In genomic region chr7:7681191-7681935, GRCh38 we compare ENCODE assay signal across 8 cellular contexts. TPM values are rescaled to one million over a fixed set of nuclear protein-coding genes. Genes with fewer than 3 reads are reported as not detected.
A peak's percentile ranks its signal among the peaks of the same experiment; 100 is the strongest.
DNase-seq lines count a peak whose midpoint lies in the region; ATAC-seq, FAIRE-seq and TF ChIP-seq lines count a peak whose summit lies in the region.

No MANE protein-coding gene starts in this region.

- no peaks in the 10 kb centered on the region for H3K27me3 Mint-ChIP-seq in activated naive CD8-positive, alpha-beta T cell treated with anti-CD3 and anti-CD28 coated beads, Interleukin-2, amount 10 ng/mL, durations not matched to agents 7 days and 5 days

- H3K4me3 Mint-ChIP-seq in activated naive CD8-positive, alpha-beta T cell treated with anti-CD3 and anti-CD28 coated beads, Interleukin-2, amount 10 ng/mL, durations not matched to agents 7 days and 5 days, result no peak overlapping the region

- peaks cover 8% of the 10 kb centered on the region for H3K36me3 Mint-ChIP-seq in activated naive CD8-positive, alpha-beta T cell treated with anti-CD3 and anti-CD28 coated beads, Interleukin-2, amount 10 ng/mL, durations not matched to agents 7 days and 5 days

- H3K27ac ChIP-seq in HL-60 (replicated peaks) (no peak overlapping the region), cardiac muscle cell (no peak overlapping the region)

- peak; percentile 64 for ATAC-seq in GM19328 (IDR thresholded peaks at IDR 0.05; ENCODE audit: unreplicated experiment)
- ATAC-seq in activated naive CD8-positive, alpha-beta T cell treated with anti-CD3 and anti-CD28 coated beads, Interleukin-2, amount 10 ng/mL, durations not matched to agents 7 days and 5 days (ENCODE audit: low read depth), result peak; percentile 62

- TF ChIP-seq CTCF in D721Med (IDR thresholded peaks at IDR 0.05; ENCODE audit: insufficient read depth, missing control alignments) (peak; percentile 73), HL-60 (IDR thresholded peaks at IDR 0.05; ENCODE audit: insufficient read depth, low read length) (peak; percentile 18), cardiac muscle cell (IDR thresholded peaks at IDR 0.05; ENCODE audit: low read depth, low read length) (peak; percentile 59)

- no peak for DNase-seq in D721Med (ENCODE audit: insufficient read length, low spot score)
- peak in 1 of 2 experiments; percentile 50 for DNase-seq in HL-60 (ENCODE audit: low read depth in 1 of 2, low spot score in 1 of 2)
- peak; percentile 80 for DNase-seq in NCI-H748 treated with DMSO at 0.1 percent for 48 hours (lab: John Stamatoyannopoulos, UW)
- DNase-seq in activated naive CD8-positive, alpha-beta T cell treated with anti-CD3 and anti-CD28 coated beads, Interleukin-2, amount 10 ng/mL, durations not matched to agents 7 days and 5 days, result no peak
- DNase-seq in cardiac muscle cell (ENCODE audit: low read depth in 1 of 2, low spot score in 1 of 2), result peak; percentile 61 to 75
- peak; percentile 53 for DNase-seq in retina
- no peak for DNase-seq in mesenteric fat pad (ENCODE audit: low spot score)

- H3K9me3 Mint-ChIP-seq in activated naive CD8-positive, alpha-beta T cell treated with anti-CD3 and anti-CD28 coated beads, Interleukin-2, amount 10 ng/mL, durations not matched to agents 7 days and 5 days, result peaks cover 5% of the 10 kb centered on the region

- H3K27ac Mint-ChIP-seq in activated naive CD8-positive, alpha-beta T cell treated with anti-CD3 and anti-CD28 coated beads, Interleukin-2, amount 10 ng/mL, durations not matched to agents 7 days and 5 days, result no peak overlapping the region

- POLR2A ChIA-PET in activated naive CD8-positive, alpha-beta T cell treated with anti-CD3 and anti-CD28 coated beads, Interleukin-2, amount 10 ng/mL, durations not matched to agents 7 days and 5 days (lab: Charles Lee), result interaction anchor here (1.3 to 1.7 kb wide), 2 partner anchors 41 to 509 kb away, joined by 3 to 5 read pairs; partner anchors contain the start of gene UMAD1

- no peaks in the 10 kb centered on the region for H3K9me3 ChIP-seq in cardiac muscle cell (ENCODE audit: low read depth)

- no peak overlapping the region for H3K4me3 ChIP-seq in HL-60 (replicated peaks; ENCODE audit: insufficient read depth, low read length)
- H3K4me3 ChIP-seq in cardiac muscle cell, result no peak overlapping the region

- peak; percentile 93 for FAIRE-seq in D721Med (lab: Jason Lieb, UNC)

- no peaks in the 10 kb centered on the region for H3K36me3 ChIP-seq in cardiac muscle cell

- no peaks in the 10 kb centered on the region for H3K4me1 ChIP-seq in cardiac muscle cell (ENCODE audit: low read depth)

- H3K4me1 Mint-ChIP-seq in activated naive CD8-positive, alpha-beta T cell treated with anti-CD3 and anti-CD28 coated beads, Interleukin-2, amount 10 ng/mL, durations not matched to agents 7 days and 5 days, result peaks cover 7% of the 10 kb centered on the region

- H3K27me3 ChIP-seq in HL-60 (ENCODE audit: insufficient read depth, poor library complexity, severe bottlenecking) (no peaks in the 10 kb centered on the region), cardiac muscle cell (no peaks in the 10 kb centered on the region)

RNA-seq across cellular contexts. Expression of gene RPA3, which starts 37.0 kb away (rescaled TPM):
- 100 to 1,000 TPM in 1 of 2 experiments, 10 to 100 TPM in 1; 89.5 to 101 TPM for total RNA-seq in activated naive CD8-positive, alpha-beta T cell treated with anti-CD3 and anti-CD28 coated beads, Interleukin-2, amount 10 ng/mL, durations not matched to agents 7 days and 5 days
- total RNA-seq in cardiac muscle cell (16.6 and 25.9 TPM in 2 replicates), mesenteric fat pad (16.3 TPM)
- polyA plus RNA-seq in cardiac muscle cell, result 75.8 and 87.3 TPM in 2 replicates

RNA-seq across cellular contexts. Expression of gene UMAD1, which starts 40.8 kb away (rescaled TPM):
- 10 to 100 TPM; 14.4 to 18.4 TPM for total RNA-seq in activated naive CD8-positive, alpha-beta T cell treated with anti-CD3 and anti-CD28 coated beads, Interleukin-2, amount 10 ng/mL, durations not matched to agents 7 days and 5 days
- total RNA-seq in cardiac muscle cell, result 8.2 and 8.3 TPM in 2 replicates
- 12.9 and 18.2 TPM in 2 replicates for polyA plus RNA-seq in cardiac muscle cell
- 9.9 TPM for total RNA-seq in mesenteric fat pad

Comparison
In these comparisons a context has a peak if more than half of its experiments do, and no peak if none do; other contexts are left out.
1. DNase-seq: peak in NCI-H748 treated with DMSO at 0.1 percent for 48 hours (single experiment), cardiac muscle cell (2 of 2) and retina (single experiment); none in D721Med (single experiment), activated naive CD8-positive, alpha-beta T cell treated with anti-CD3 and anti-CD28 coated beads, Interleukin-2, amount 10 ng/mL, durations not matched to agents 7 days and 5 days (single experiment) and mesenteric fat pad (single experiment).
2. CTCF ChIP-seq: peak in every context shown above with its lines; median percentile 73 in D721Med; 59 in cardiac muscle cell; 18 in HL-60.